In the genomic region with DNA sequence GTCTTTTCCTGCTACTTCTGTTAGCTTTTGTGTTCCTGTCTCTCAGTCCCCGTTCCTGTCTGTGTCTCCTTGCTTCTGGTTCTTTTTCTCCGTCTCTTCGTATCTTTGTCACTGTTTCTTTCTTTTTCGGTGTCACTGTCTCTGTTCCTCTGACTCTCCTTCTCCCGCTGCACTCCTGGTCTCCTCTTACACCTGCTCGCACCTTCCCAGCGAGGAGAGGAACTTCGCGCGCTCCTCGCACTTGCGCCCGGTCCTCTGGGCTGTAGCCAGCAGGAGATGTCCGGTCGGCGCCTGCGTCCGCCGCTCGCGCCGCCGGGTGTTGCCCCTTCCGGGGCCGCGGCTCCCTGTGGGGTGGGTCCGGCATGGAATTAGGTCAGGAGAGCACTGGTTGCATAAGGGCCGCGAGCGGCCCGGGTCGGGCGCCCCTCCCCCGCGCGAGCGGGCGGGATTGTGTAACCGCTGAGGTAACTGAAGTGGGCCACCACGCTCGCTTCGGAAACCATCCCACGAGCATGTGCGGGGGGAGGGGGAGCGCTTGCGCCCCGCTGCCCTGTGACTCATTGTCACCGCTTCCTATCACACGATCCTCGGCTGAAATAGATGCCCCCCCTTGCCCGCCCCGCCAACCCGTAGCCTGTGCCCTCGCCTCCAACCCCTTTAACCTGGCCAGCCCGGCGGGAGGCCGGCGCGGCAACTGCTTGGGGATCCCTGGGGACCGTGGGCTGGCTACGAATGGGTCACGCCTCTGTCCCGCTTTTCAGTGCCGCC, we compare ENCODE assay signal across 8 cellular contexts. TPM values are rescaled to one million over a fixed set of nuclear protein-coding genes. Genes with fewer than 3 reads are reported as not detected.
DNase-seq lines count a peak whose midpoint lies in the region; ATAC-seq, FAIRE-seq and TF ChIP-seq lines count a peak whose summit lies in the region.

No MANE protein-coding gene starts in this region.

- H4K20me1 ChIP-seq in BLaER1 treated with 17β-estradiol and CSF1 and Interleukin-3, amounts not matched to agents 10 nM and 100 nM, result peaks cover 43 to 55% (median 46%) of the 10 kb centered on the region in 11 experiments; a peak in 21 of 22 replicates
- H4K20me1 ChIP-seq in keratinocyte (ENCODE audit: control insufficient read depth, extremely low read depth, insufficient read depth, low read length), result no peaks in the 10 kb centered on the region

- DNase-seq in Kasumi-1 (lab: John Stamatoyannopoulos, UW) (peak; percentile 33 to 35), T47D (ENCODE audit: low read depth in 1 of 2, low spot score in 1 of 2) (peak; percentile 1 to 21), keratinocyte (ENCODE audit: low read depth, low spot score) (no peak), NCI-H446 treated with DMSO at 0.1 percent for 48 hours (lab: John Stamatoyannopoulos, UW) (no peak)
- peak in 2 of 3 donors; percentile 42 to 47 for DNase-seq in stimulated activated CD4-positive, alpha-beta T cell treated with anti-CD3 and anti-CD28 coated beads, Interleukin-12 subunit alpha, Interleukin-12 subunit beta, amount 100 ng/mL, for 48 hours (ENCODE audit: low read depth in 2 of 3, low spot score in 1 of 3)

- FAIRE-seq in keratinocyte (lab: Jason Lieb, UNC), result no peak

- H3K9me3 ChIP-seq in BLaER1 treated with 17β-estradiol and CSF1 and Interleukin-3, amounts not matched to agents 10 nM and 100 nM (replicated peaks in 1 of 11), result peaks cover 10 to 32% (median 29%) of the 10 kb centered on the region in 11 experiments; a peak in 21 of 22 replicates
- no peaks in the 10 kb centered on the region for H3K9me3 ChIP-seq in keratinocyte (ENCODE audit: control insufficient read depth, low read depth, low read length)

- peak overlapping the region; percentile 21 to 86 (median 71); a peak in 18 of 22 replicates for H3K4me2 ChIP-seq in BLaER1 treated with 17β-estradiol and CSF1 and Interleukin-3, amounts not matched to agents 10 nM and 100 nM
- H3K4me2 ChIP-seq in keratinocyte (ENCODE audit: control insufficient read depth, extremely low read depth, insufficient read depth, low read depth, low read length), result peak overlapping the region; percentile 24

- no peak for TF ChIP-seq CTCF in WI38 (IDR thresholded peaks at IDR 0.05; ENCODE audit: low read depth, low read length)
- TF ChIP-seq CTCF in keratinocyte (optimal IDR thresholded peaks at IDR 0.05 in 1 of 3, IDR thresholded peaks at IDR 0.05 in 1 of 3, conservative IDR thresholded peaks at IDR 0.05 in 1 of 3; ENCODE audit: extremely low read depth in 1 of 3, insufficient read depth in 2 of 3, low read length in 3 of 3), result no peak

- H3K36me3 ChIP-seq in BLaER1 treated with 17β-estradiol and CSF1 and Interleukin-3, amounts not matched to agents 10 nM and 100 nM, result peaks cover 18 to 45% (median 39%) of the 10 kb centered on the region in 11 experiments
- H3K36me3 ChIP-seq in keratinocyte (ENCODE audit: control insufficient read depth in 2 of 2, extremely low read depth in 1 of 2, insufficient read depth in 2 of 2, low read length in 2 of 2), result no peaks in the 10 kb centered on the region

- peaks cover 26 to 54% (median 45%) of the 10 kb centered on the region in 10 experiments for H3K4me1 ChIP-seq in BLaER1 treated with 17β-estradiol and CSF1 and Interleukin-3, amounts not matched to agents 10 nM and 100 nM
- peaks cover 5% of the 10 kb centered on the region for H3K4me1 ChIP-seq in keratinocyte (ENCODE audit: control insufficient read depth, extremely low read depth, insufficient read depth, low read length)

- H3K27ac ChIP-seq in BLaER1 treated with 17β-estradiol and CSF1 and Interleukin-3, amounts not matched to agents 10 nM and 100 nM, result peak overlapping the region; percentile 65 to 97 (median 94)
- H3K27ac ChIP-seq in keratinocyte (ENCODE audit: control insufficient read depth, insufficient read depth, low read length), result no peak overlapping the region

- H3K79me2 ChIP-seq in keratinocyte (ENCODE audit: control insufficient read depth, insufficient read depth, low read length), result no peaks in the 10 kb centered on the region

- no peaks in the 10 kb centered on the region for H3K9me1 ChIP-seq in keratinocyte (ENCODE audit: control insufficient read depth, extremely low read depth, insufficient read depth, low read length)

- peak overlapping the region; percentile 63 to 87 (median 79) for H3K4me3 ChIP-seq in BLaER1 treated with 17β-estradiol and CSF1 and Interleukin-3, amounts not matched to agents 10 nM and 100 nM
- peak overlapping the region; percentile 45 for H3K4me3 ChIP-seq in WI38 (ENCODE audit: low read depth, low read length)
- H3K4me3 ChIP-seq in keratinocyte (ENCODE audit: control insufficient read depth in 2 of 3, extremely low read depth in 1 of 3, insufficient read depth in 2 of 3, low read depth in 1 of 3, low read length in 3 of 3), result peak overlapping the region in 2 of 3 experiments; percentile 9

- no peak overlapping the region for H2AFZ ChIP-seq in keratinocyte (ENCODE audit: control insufficient read depth, low read length)

- dilution Hi-C loops in keratinocyte (cut with MboI; ENCODE audit: extremely low pct_ligation_motif_present, low sequenced_read_pairs), result no loop called here

- in situ Hi-C loops in T47D (cut with HindIII; ENCODE audit: low pct_unique_long_range_greater_than_20kb, low sequenced_read_pairs), result no loop called here

- peak overlapping the region; percentile 87 to 95 (median 91) for H3K9ac ChIP-seq in BLaER1 treated with 17β-estradiol and CSF1 and Interleukin-3, amounts not matched to agents 10 nM and 100 nM
- H3K9ac ChIP-seq in keratinocyte (ENCODE audit: control insufficient read depth, extremely low read depth, insufficient read depth, low read length), result no peak overlapping the region

- ATAC-seq in HG03378 (IDR thresholded peaks at IDR 0.05; ENCODE audit: unreplicated experiment), result no peak

- H3K27me3 ChIP-seq in BLaER1 treated with 17β-estradiol and CSF1 and Interleukin-3, amounts not matched to agents 10 nM and 100 nM, result peaks cover 0 to 18% (median 11%) of the 10 kb centered on the region in 11 experiments; a peak in 16 of 22 replicates
- peaks cover 43% of the 10 kb centered on the region for H3K27me3 ChIP-seq in keratinocyte (ENCODE audit: control insufficient read depth, extremely low read depth, insufficient read depth, low read length)

RNA-seq across cellular contexts. Expression of a gene that starts 1.6 kb away (rescaled TPM):
- polyA plus RNA-seq in keratinocyte, result not detected in 3 replicates
- not detected for polyA plus RNA-seq in keratinocyte (2011; ENCODE audit: low read depth)
- polyA plus RNA-seq in keratinocyte (2011; cell fraction: cytosol; rRNA removed), result 0.04 TPM in 1 of 2 replicates, not detected in the other
- 0.05 and 0.08 TPM in 2 replicates for polyA plus RNA-seq in keratinocyte (2011; cell fraction: nucleus; rRNA removed)
- polyA plus RNA-seq in keratinocyte (2012; ENCODE audit: low replicate concordance), result 0.07 TPM in 1 of 2 replicates, not detected in the other
- polyA minus RNA-seq in keratinocyte, result not detected in 3 replicates
- polyA minus RNA-seq in keratinocyte (2011; cell fraction: cytosol; rRNA and poly(A)+ RNA removed), result not detected
- polyA minus RNA-seq in keratinocyte (2011; cell fraction: nucleus; rRNA and poly(A)+ RNA removed), result 0.23 TPM in 1 of 2 replicates, not detected in the other

Comparison
In these comparisons a context has a peak if more than half of its experiments do, and no peak if none do; other contexts are left out.
1. H3K4me3 ChIP-seq: peak in every context shown above with its lines; median percentile 79 in BLaER1 treated with 17β-estradiol and CSF1 and Interleukin-3, amounts not matched to agents 10 nM and 100 nM; 45 in WI38; 9 in keratinocyte.
2. DNase-seq: peak in Kasumi-1 (2 of 2), T47D (2 of 2) and stimulated activated CD4-positive, alpha-beta T cell treated with anti-CD3 and anti-CD28 coated beads, Interleukin-12 subunit alpha, Interleukin-12 subunit beta, amount 100 ng/mL, for 48 hours (2 of 3); none in keratinocyte (single experiment) and NCI-H446 treated with DMSO at 0.1 percent for 48 hours (single experiment).